ENCODE assay signal across 11 cellular contexts in the genomic region with DNA sequence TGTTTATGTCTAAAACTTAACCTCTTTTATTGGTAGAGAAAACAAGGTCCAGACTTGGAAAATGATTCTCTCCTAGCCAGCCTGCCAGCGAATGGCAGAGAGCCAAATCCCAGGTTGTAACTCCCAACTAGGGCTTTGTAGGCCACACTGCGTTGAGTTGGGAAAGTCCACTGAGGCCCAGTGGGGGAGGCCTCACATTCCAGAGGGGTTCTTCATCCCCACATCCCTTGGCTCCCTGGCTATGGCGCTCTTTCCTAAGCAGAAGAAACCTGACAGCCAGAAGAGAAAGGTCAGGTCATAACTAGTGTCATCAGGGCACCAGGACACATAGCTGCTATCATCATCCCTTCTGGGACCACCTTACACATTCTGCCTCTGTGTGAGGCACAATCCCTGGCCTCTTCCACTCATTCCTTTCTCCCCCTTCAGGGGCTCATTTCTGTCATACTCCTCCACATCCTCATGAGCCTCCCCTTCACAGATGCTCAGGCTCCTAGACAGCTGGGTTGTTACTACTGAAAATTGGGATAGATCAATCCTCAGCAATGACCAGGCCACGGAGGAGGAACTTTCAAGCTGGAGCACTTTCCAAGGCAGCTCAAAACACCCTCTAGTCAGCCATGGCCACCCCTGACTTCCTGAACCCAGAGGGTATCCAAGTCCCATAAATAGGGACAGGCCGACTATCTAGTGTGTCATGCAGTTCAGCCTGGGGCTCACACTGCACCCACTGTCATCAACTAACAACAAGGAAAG. TPM values are rescaled to one million over a fixed set of nuclear protein-coding genes. Genes with fewer than 3 reads are reported as not detected.
DNase-seq lines count a peak whose midpoint lies in the region; ATAC-seq and TF ChIP-seq lines count a peak whose summit lies in the region.
"Had no signal": no experiment of that assay in that cellular context is flagged by ENCODE, and none has a peak within 500 bp of the region (broad histone marks: within the 10 kb centered on the region; RNA-seq: fewer than 3 reads in every experiment).

No MANE protein-coding gene starts in this region.

- H3K4me3 ChIP-seq in foreskin fibroblast (ENCODE audit: low read depth in 1 of 2, low read length in 2 of 2) (no peak overlapping the region), psoas muscle (no peak overlapping the region)

- TF ChIP-seq CTCF in foreskin fibroblast (IDR thresholded peaks at IDR 0.05; ENCODE audit: low read depth, low read length) (no peak), psoas muscle (IDR thresholded peaks at IDR 0.05) (no peak)

- DNase-seq in COLO668 (lab: John Stamatoyannopoulos, UW; ENCODE audit: unreplicated experiment): peak; percentile 66
- DNase-seq in T1000 (lab: John Stamatoyannopoulos, UW): peak; percentile 26
- peak; percentile 75 to 87 for DNase-seq in foreskin fibroblast
- DNase-seq in psoas muscle: peak in 1 of 2 donors; percentile 53
- DNase-seq in foreskin melanocyte: no peak
- DNase-seq in NCI-H1436 treated with DMSO at 0.1 percent for 48 hours (lab: John Stamatoyannopoulos, UW): no peak
- DNase-seq: activated naive CD4-positive, alpha-beta T cell treated with anti-CD3 and anti-CD28 coated beads for 36 hours had no signal

- no peaks in the 10 kb centered on the region for H3K27me3 ChIP-seq in psoas muscle (ENCODE audit: insufficient read depth in 3 of 3, low read length in 2 of 3)

- peak overlapping the region; percentile 30 for H3K27ac ChIP-seq in psoas muscle

- H3K9me3 ChIP-seq in psoas muscle: no peaks in the 10 kb centered on the region

- ATAC-seq in psoas muscle (peak in 3 of 4 donors; percentile 34 to 64 (median 46)), HG03108 (IDR thresholded peaks at IDR 0.05; ENCODE audit: unreplicated experiment) (no peak), GM21825 (IDR thresholded peaks at IDR 0.05; ENCODE audit: unreplicated experiment) (no peak)

- no peaks in the 10 kb centered on the region for H3K4me1 ChIP-seq in psoas muscle

- 59 to 80% (median 68%) methylated on average over 5 of the region's 5 CpGs for WGBS in psoas muscle, 3 donors

- intact Hi-C loops in psoas muscle (cut with DNase I): no loop called here

- peaks cover 0 to 41% of the 10 kb centered on the region in 2 donors for H3K36me3 ChIP-seq in psoas muscle (ENCODE audit: insufficient read depth in 1 of 2, low read depth in 1 of 2)

RNA-seq across cellular contexts. Expression of gene TCP11, which starts 48.6 kb away (rescaled TPM):
- not detected for total RNA-seq in psoas muscle
- polyA plus RNA-seq in psoas muscle: under 1 TPM in 1 of 3 donors, not detected in 2; 0.08 TPM
- total RNA-seq: activated naive CD4-positive, alpha-beta T cell treated with anti-CD3 and anti-CD28 coated beads for 36 hours; posterior vena cava had no signal
- polyA plus RNA-seq: IgD-negative memory B cell had no signal

Comparison
In these comparisons a context has a peak if more than half of its experiments do, and no peak if none do; other contexts are left out.
1. DNase-seq: peak in COLO668 (single experiment), T1000 (single experiment) and foreskin fibroblast (2 of 2); none in foreskin melanocyte (single experiment) and NCI-H1436 treated with DMSO at 0.1 percent for 48 hours (single experiment).
2. ATAC-seq: peak in psoas muscle (3 of 4); none in HG03108 (single experiment) and GM21825 (single experiment).